ENCODE assay signal across 1 cellular context in genomic region chr1:22450421-22451021, GRCh38.
TF ChIP-seq lines count a peak whose summit lies in the region.

No MANE protein-coding gene starts in this region.

TF ChIP-seq in HepG2, 621 proteins besides CTCF, POLR2A, EP300 and RAD21 (continued from another document and continues in another):
- TF ChIP-seq HNF1A (IDR thresholded peaks at IDR 0.05; ENCODE audit: low read depth) (no peak), HNF1A (CRISPR knock-in tag; IDR thresholded peaks at IDR 0.05; ENCODE audit: borderline replicate concordance) (no peak), ZNF354B (CRISPR knock-in tag; IDR thresholded peaks at IDR 0.05) (no peak), ZBTB42 (CRISPR knock-in tag; IDR thresholded peaks at IDR 0.05) (no peak), HNRNPL (IDR thresholded peaks at IDR 0.05; ENCODE audit: low read depth, low read length) (no peak), RORA (CRISPR knock-in tag; IDR thresholded peaks at IDR 0.05) (no peak), HDAC1 (CRISPR knock-in tag; IDR thresholded peaks at IDR 0.05) (no peak), ZSCAN30 (CRISPR knock-in tag; IDR thresholded peaks at IDR 0.05) (no peak), ZNF704 (CRISPR knock-in tag; IDR thresholded peaks at IDR 0.05; ENCODE audit: borderline replicate concordance) (no peak), ZNF644 (CRISPR knock-in tag; IDR thresholded peaks at IDR 0.05; ENCODE audit: low read depth) (peak; percentile 49; the same call in 1 of the 2 replicates), KMT2A (CRISPR knock-in tag; IDR thresholded peaks at IDR 0.05) (no peak), RBFOX2 (IDR thresholded peaks at IDR 0.05; ENCODE audit: low read depth, low read length) (no peak; the same call in 1 of the 2 replicates), ZNF589 (CRISPR knock-in tag; conservative IDR thresholded peaks at IDR 0.05) (no peak), SMAD3 (CRISPR knock-in tag; IDR thresholded peaks at IDR 0.05) (no peak), PAF1 (CRISPR knock-in tag; IDR thresholded peaks at IDR 0.05) (no peak), IRF2 (CRISPR knock-in tag; IDR thresholded peaks at IDR 0.05) (peak; percentile 18; the same call in 1 of the 2 replicates), ZBTB7A (CRISPR knock-in tag; IDR thresholded peaks at IDR 0.05) (no peak), ZNF441 (CRISPR knock-in tag; IDR thresholded peaks at IDR 0.05; ENCODE audit: borderline replicate concordance) (no peak), ZNF574 (CRISPR knock-in tag; IDR thresholded peaks at IDR 0.05) (no peak; the same call in 1 of the 2 replicates), ZNF883 (CRISPR knock-in tag; IDR thresholded peaks at IDR 0.05; ENCODE audit: not compliant biosample characterization) (no peak), FOXK2 (IDR thresholded peaks at IDR 0.05) (peak; percentile 89), TFDP2 (CRISPR knock-in tag; IDR thresholded peaks at IDR 0.05) (no peak), ZNF446 (CRISPR knock-in tag; IDR thresholded peaks at IDR 0.05) (no peak), ZBTB44 (CRISPR knock-in tag; IDR thresholded peaks at IDR 0.05) (no peak), MLLT10 (CRISPR knock-in tag; IDR thresholded peaks at IDR 0.05) (no peak), STAT6 (CRISPR knock-in tag; IDR thresholded peaks at IDR 0.05; ENCODE audit: borderline replicate concordance) (no peak), YEATS2 (CRISPR knock-in tag; IDR thresholded peaks at IDR 0.05; ENCODE audit: borderline replicate concordance) (no peak), MTERF4 (CRISPR knock-in tag; IDR thresholded peaks at IDR 0.05) (no peak), ZNF749 (CRISPR knock-in tag; IDR thresholded peaks at IDR 0.05; ENCODE audit: borderline replicate concordance) (no peak), ZBTB37 (CRISPR knock-in tag; IDR thresholded peaks at IDR 0.05) (no peak), XRCC5 (optimal IDR thresholded peaks at IDR 0.05; ENCODE audit: low read length) (peak; percentile 14), HNF4G (IDR thresholded peaks at IDR 0.05; ENCODE audit: borderline replicate concordance, low read depth, low read length) (0 out of 2 replicates have a peak, but pooled peaks have one; percentile 39), HNF4G (CRISPR knock-in tag; IDR thresholded peaks at IDR 0.05; ENCODE audit: borderline replicate concordance, low read depth) (no peak), TCF7L2 (IDR thresholded peaks at IDR 0.05; ENCODE audit: low read depth, low read length) (no peak), ZBTB4 (CRISPR knock-in tag; IDR thresholded peaks at IDR 0.05; ENCODE audit: borderline replicate concordance) (no peak), THAP11 (CRISPR knock-in tag; IDR thresholded peaks at IDR 0.05) (peak; percentile 47; the same call in 1 of the 2 replicates), ZNF256 (CRISPR knock-in tag; conservative IDR thresholded peaks at IDR 0.05) (no peak), HES4 (CRISPR knock-in tag; IDR thresholded peaks at IDR 0.05; ENCODE audit: borderline replicate concordance) (no peak), JUNB (CRISPR knock-in tag; IDR thresholded peaks at IDR 0.05; ENCODE audit: borderline replicate concordance) (no peak), CSRNP1 (CRISPR knock-in tag; IDR thresholded peaks at IDR 0.05) (no peak), NCOA5 (CRISPR knock-in tag; IDR thresholded peaks at IDR 0.05) (no peak)
